Comparison of ENCODE assay signal across 1 cellular context in the genomic region with DNA sequence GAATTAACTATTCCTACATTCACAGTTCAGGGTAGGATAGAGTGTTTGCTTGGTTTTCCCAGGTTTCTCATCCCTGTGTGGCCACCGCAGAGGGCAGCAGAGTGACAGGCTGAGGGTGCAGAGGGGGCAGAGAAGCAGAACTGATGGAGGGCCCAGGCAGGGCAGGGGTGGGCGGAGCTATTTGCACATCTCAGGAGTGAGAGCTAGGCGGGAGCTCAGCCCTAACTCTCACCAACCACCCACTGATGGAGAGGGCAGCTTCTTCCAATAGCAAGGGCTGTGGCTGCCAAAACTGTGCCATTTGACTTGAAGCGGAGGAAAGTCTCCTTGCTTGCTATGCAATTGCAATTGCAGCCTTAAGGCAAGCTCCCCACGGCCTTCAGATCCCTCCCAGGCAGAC.
TF ChIP-seq lines count a peak whose summit lies in the region.

No MANE protein-coding gene starts in this region.

TF ChIP-seq in K562, 482 proteins besides CTCF, POLR2A, EP300 and RAD21:
- TF ChIP-seq, protein P1, sequence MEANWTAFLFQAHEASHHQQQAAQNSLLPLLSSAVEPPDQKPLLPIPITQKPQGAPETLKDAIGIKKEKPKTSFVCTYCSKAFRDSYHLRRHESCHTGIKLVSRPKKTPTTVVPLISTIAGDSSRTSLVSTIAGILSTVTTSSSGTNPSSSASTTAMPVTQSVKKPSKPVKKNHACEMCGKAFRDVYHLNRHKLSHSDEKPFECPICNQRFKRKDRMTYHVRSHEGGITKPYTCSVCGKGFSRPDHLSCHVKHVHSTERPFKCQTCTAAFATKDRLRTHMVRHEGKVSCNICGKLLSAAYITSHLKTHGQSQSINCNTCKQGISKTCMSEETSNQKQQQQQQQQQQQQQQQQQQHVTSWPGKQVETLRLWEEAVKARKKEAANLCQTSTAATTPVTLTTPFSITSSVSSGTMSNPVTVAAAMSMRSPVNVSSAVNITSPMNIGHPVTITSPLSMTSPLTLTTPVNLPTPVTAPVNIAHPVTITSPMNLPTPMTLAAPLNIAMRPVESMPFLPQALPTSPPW (CRISPR knock-in tag; IDR thresholded peaks at IDR 0.05): no peak
- TF ChIP-seq ZNF23 (CRISPR knock-in tag; IDR thresholded peaks at IDR 0.05): no peak
